1 cellular context compared by ENCODE assay signal in genomic region chr20:325043-325888, GRCh38.
TF ChIP-seq lines count a peak whose summit lies in the region.

SOX12 (plus strand) TSS chr20:325552; CDS start chr20:325925, 373 bp downstream.

TF ChIP-seq in K562, 482 proteins besides CTCF, POLR2A, EP300 and RAD21 (continued from another document):
- peak in 1 of 3 experiments; percentile 9 for TF ChIP-seq YY1 (IDR thresholded peaks at IDR 0.05; ENCODE audit: borderline replicate concordance in 1 of 3, control insufficient read depth in 1 of 3, extremely low read depth in 1 of 3, insufficient read depth in 3 of 3, insufficient read length in 1 of 3, insufficient replicate concordance in 2 of 3, low read depth in 1 of 3, low read length in 2 of 3)
- TF ChIP-seq ILF3 (IDR thresholded peaks at IDR 0.05; ENCODE audit: borderline replicate concordance), result 0 out of 2 replicates have a peak, but pooled peaks have one; percentile 60
- peak in 1 of 2 experiments; percentile 25; a peak in 2 of 4 replicates for TF ChIP-seq NRF1 (conservative IDR thresholded peaks at IDR 0.05 in 1 of 2, IDR thresholded peaks at IDR 0.05 in 1 of 2)
- no peak for TF ChIP-seq TEAD4 (IDR thresholded peaks at IDR 0.05; ENCODE audit: low read length)
- TF ChIP-seq TEAD4 (CRISPR knock-in tag; IDR thresholded peaks at IDR 0.05; ENCODE audit: borderline replicate concordance), result no peak
- TF ChIP-seq CTBP1 (IDR thresholded peaks at IDR 0.05; ENCODE audit: borderline replicate concordance), result peak; percentile 82
- no peak for TF ChIP-seq SRSF7 (optimal IDR thresholded peaks at IDR 0.05; ENCODE audit: low read depth, low read length)
- peak; percentile 63 for TF ChIP-seq SUPT5H (IDR thresholded peaks at IDR 0.05)
- peak; percentile 93 for TF ChIP-seq SMAD4 (CRISPR knock-in tag; conservative IDR thresholded peaks at IDR 0.05)
TF ChIP-seq in K562: peak in this region for 63.
